ENCODE assay signal across 24 cellular contexts in the genomic region with DNA sequence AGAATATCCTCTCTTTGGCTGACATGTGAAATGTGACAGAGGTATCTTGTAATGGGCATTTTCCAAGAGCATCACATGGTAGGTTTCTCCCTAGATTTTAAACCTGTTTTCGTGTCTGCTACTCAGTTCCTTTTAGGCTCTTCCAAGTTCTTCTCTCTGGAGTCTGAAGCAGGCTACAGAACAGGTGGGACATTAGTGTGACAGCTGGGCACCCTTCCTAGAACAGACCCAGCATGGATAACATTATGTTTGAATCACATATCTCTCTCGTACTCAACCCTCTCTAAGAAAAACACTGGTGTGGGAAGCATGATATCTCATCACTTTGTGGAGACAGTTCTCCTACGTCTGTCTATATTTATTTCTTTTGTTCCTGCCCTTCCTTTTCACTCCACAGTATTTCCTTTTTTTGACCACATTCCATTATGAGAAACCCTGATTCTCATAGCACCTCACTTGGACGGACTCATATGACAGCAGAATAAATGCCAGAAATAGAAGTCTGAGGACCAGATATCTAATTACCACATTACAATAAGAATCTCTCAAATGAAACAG.
A peak's percentile ranks its signal among the peaks of the same experiment; 100 is the strongest.
DNase-seq lines count a peak whose midpoint lies in the region; ATAC-seq, FAIRE-seq and TF ChIP-seq lines count a peak whose summit lies in the region.
"Had no signal": no experiment of that assay in that cellular context is flagged by ENCODE, and none has a peak within 500 bp of the region (broad histone marks: within the 10 kb centered on the region; RNA-seq: fewer than 3 reads in every experiment).

No MANE protein-coding gene starts in this region.

- H2AFZ ChIP-seq in endothelial cell of umbilical vein (ENCODE audit: low read depth, low read length): no peak overlapping the region

- peak; percentile 45 for DNase-seq in NCI-H82 (lab: John Stamatoyannopoulos, UW)
- no peak for DNase-seq in NCI-H82 treated with DMSO at 0.1 percent for 48 hours (lab: John Stamatoyannopoulos, UW; ENCODE audit: unreplicated experiment)
- peak; percentile 89 for DNase-seq in NCI-H524 treated with DMSO at 0.1 percent for 48 hours (lab: John Stamatoyannopoulos, UW)
- peak; percentile 29 for DNase-seq in endothelial cell of umbilical vein (ENCODE audit: low read depth, low spot score)
- DNase-seq in activated CD4-positive, alpha-beta T cell treated with anti-CD3 and anti-CD28 coated beads, Interleukin-2, amount 50 U/mL, for 4 hours: no peak
- DNase-seq in Peyer's patch: no peak
- DNase-seq: activated CD4-positive, alpha-beta T cell treated with anti-CD3 and anti-CD28 coated beads, Interleukin-2, amount 10 ng/mL, durations not matched to agents 7 days and 5 days; activated naive CD4-positive, alpha-beta T cell treated with anti-CD3 and anti-CD28 coated beads, Interleukin-2, amount 50 U/mL, for 16 hours; BE2C; dermis blood vessel endothelial cell; DND-41; H7; NCI-H187 treated with DMSO at 0.1 percent for 48 hours; NCI-H510A treated with DMSO at 0.1 percent for 48 hours; SK-N-SH; small intestine; stimulated activated CD4-positive, alpha-beta T cell treated with anti-CD3 and anti-CD28 coated beads, Interleukin-2, amount 100 ng/mL, for 24 hours; T-helper 2 cell; uterus had no signal

- FAIRE-seq in endothelial cell of umbilical vein (lab: Jason Lieb, UNC): no peak
- FAIRE-seq: A549, small intestine had no signal

- H3K9me3 ChIP-seq in endothelial cell of umbilical vein (replicated peaks; ENCODE audit: control insufficient read depth, insufficient read depth, low read length) (no peaks in the 10 kb centered on the region), skeletal muscle tissue (ENCODE audit: control insufficient read depth in 3 of 3, low read length in 3 of 3) (no peaks in the 10 kb centered on the region), Peyer's patch (no peaks in the 10 kb centered on the region)
- H3K9me3 ChIP-seq: A549, BE2C, SK-N-SH, uterus had no signal

- ATAC-seq in HG03432 (IDR thresholded peaks at IDR 0.05; ENCODE audit: unreplicated experiment): no peak
- ATAC-seq: A549 had no signal

- intact Hi-C loops in endothelial cell of umbilical vein (cut with micrococcal nuclease): no loop called here

- TF ChIP-seq POLR2A in endothelial cell of umbilical vein (IDR thresholded peaks at IDR 0.05; ENCODE audit: low read depth, low read length) (no peak), Peyer's patch (IDR thresholded peaks at IDR 0.05) (no peak)

- H3K27ac ChIP-seq in endothelial cell of umbilical vein (ENCODE audit: insufficient read depth, low read depth, low read length) (no peak overlapping the region), skeletal muscle tissue (ENCODE audit: low read depth, low read length) (peak overlapping the region; percentile 44), Peyer's patch (no peak overlapping the region)
- H3K27ac ChIP-seq: A549, cardiac muscle cell, uterus had no signal

- H3K4me3 ChIP-seq in endothelial cell of umbilical vein (replicated peaks in 1 of 3; ENCODE audit: insufficient read depth in 1 of 3, low read depth in 1 of 3, low read length in 3 of 3) (no peak overlapping the region), skeletal muscle tissue (ENCODE audit: low read length in 3 of 3) (no peak overlapping the region), Peyer's patch (no peak overlapping the region)
- H3K4me3 ChIP-seq: A549, cardiac muscle cell, lung, uterus had no signal

- no peaks in the 10 kb centered on the region for H4K20me1 ChIP-seq in endothelial cell of umbilical vein (replicated peaks; ENCODE audit: control insufficient read depth, extremely low read depth, insufficient read depth, low read length)

- H3K9ac ChIP-seq in endothelial cell of umbilical vein (replicated peaks; ENCODE audit: extremely low read depth, insufficient read depth, low read length) (no peak overlapping the region), skeletal muscle tissue (ENCODE audit: low read depth in 1 of 3, low read length in 3 of 3) (peak overlapping the region in 1 of 3 donors; percentile 2)
- H3K9ac ChIP-seq: SK-N-SH had no signal

- BruUV-seq in endothelial cell of umbilical vein (replicated peaks; lab: Mats Ljungman, UMichigan): no TSS peak

- POLR2A ChIA-PET in endothelial cell of umbilical vein (lab: Charles Lee): no interaction called here

- no peaks in the 10 kb centered on the region for H3K27me3 ChIP-seq in endothelial cell of umbilical vein (ENCODE audit: control insufficient read depth in 2 of 2, insufficient read depth in 2 of 2, low read length in 2 of 2)
- H3K27me3 ChIP-seq in skeletal muscle tissue (ENCODE audit: control insufficient read depth in 3 of 3, insufficient read depth in 3 of 3, low read length in 3 of 3): no peaks in the 10 kb centered on the region
- H3K27me3 ChIP-seq in Peyer's patch: no peaks in the 10 kb centered on the region
- H3K27me3 ChIP-seq: BE2C, cardiac muscle cell, uterus had no signal

- H3K36me3 ChIP-seq in endothelial cell of umbilical vein (ENCODE audit: control insufficient read depth in 2 of 2, extremely low read depth in 1 of 2, insufficient read depth in 2 of 2, low read length in 2 of 2): no peaks in the 10 kb centered on the region
- no peaks in the 10 kb centered on the region for H3K36me3 ChIP-seq in skeletal muscle tissue (ENCODE audit: control insufficient read depth in 3 of 3, insufficient read depth in 3 of 3, low read length in 3 of 3)
- no peaks in the 10 kb centered on the region for H3K36me3 ChIP-seq in Peyer's patch
- H3K36me3 ChIP-seq: BE2C, cardiac muscle cell, uterus had no signal

- H3K9me1 ChIP-seq in endothelial cell of umbilical vein (replicated peaks; ENCODE audit: control insufficient read depth, extremely low read depth, insufficient read depth, low read length): no peaks in the 10 kb centered on the region

- no peak overlapping the region for H3K4me2 ChIP-seq in endothelial cell of umbilical vein (ENCODE audit: insufficient read depth, low read length)
- H3K4me2 ChIP-seq: A549, SK-N-SH had no signal

- CTCF ChIA-PET in endothelial cell of umbilical vein (lab: Charles Lee): no interaction called here

- dilution Hi-C loops in endothelial cell of umbilical vein (cut with MboI; ENCODE audit: extremely low pct_ligation_motif_present, low sequenced_read_pairs): no loop called here

- H3K4me1 ChIP-seq in endothelial cell of umbilical vein (ENCODE audit: control insufficient read depth, extremely low read depth, insufficient read depth, low read length) (no peaks in the 10 kb centered on the region), skeletal muscle tissue (ENCODE audit: control insufficient read depth in 3 of 3, insufficient read depth in 3 of 3, low read length in 3 of 3) (peaks cover 0 to 9% (median 6%) of the 10 kb centered on the region in 3 donors), Peyer's patch (no peaks in the 10 kb centered on the region)
- H3K4me1 ChIP-seq: A549, BE2C, uterus had no signal

- TF ChIP-seq CTCF in endothelial cell of umbilical vein (IDR thresholded peaks at IDR 0.05; ENCODE audit: extremely low read depth in 1 of 2, insufficient read depth in 1 of 2, low read depth in 1 of 2, low read length in 2 of 2) (no peak), Peyer's patch (IDR thresholded peaks at IDR 0.05) (no peak)

- H3K79me2 ChIP-seq in endothelial cell of umbilical vein (ENCODE audit: control insufficient read depth, insufficient read depth, low read length): no peaks in the 10 kb centered on the region

TF ChIP-seq in endothelial cell of umbilical vein, 7 proteins besides CTCF, POLR2A, EP300 and RAD21:
- no peak for TF ChIP-seq EZH2 (IDR thresholded peaks at IDR 0.05; ENCODE audit: borderline replicate concordance, low read depth, low read length, severe bottlenecking)
- TF ChIP-seq, protein P1, sequence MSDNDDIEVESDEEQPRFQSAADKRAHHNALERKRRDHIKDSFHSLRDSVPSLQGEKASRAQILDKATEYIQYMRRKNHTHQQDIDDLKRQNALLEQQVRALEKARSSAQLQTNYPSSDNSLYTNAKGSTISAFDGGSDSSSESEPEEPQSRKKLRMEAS (IDR thresholded peaks at IDR 0.05; ENCODE audit: insufficient read depth, insufficient read length): no peak
- no peak for TF ChIP-seq GATA2 (IDR thresholded peaks at IDR 0.05; ENCODE audit: insufficient read depth, insufficient read length, low read depth, low read length)
- no peak for TF ChIP-seq JUN (IDR thresholded peaks at IDR 0.05; ENCODE audit: borderline replicate concordance, insufficient read depth, insufficient read length, low read depth)
- no peak for TF ChIP-seq MYC (IDR thresholded peaks at IDR 0.05; ENCODE audit: low read depth, low read length)
- TF ChIP-seq POLR2AphosphoS5 (IDR thresholded peaks at IDR 0.05; ENCODE audit: insufficient read depth, low read depth, low read length): no peak

Comparison
In these comparisons a context has a peak if more than half of its experiments do, and no peak if none do; other contexts are left out.
1. DNase-seq: peak in NCI-H82 (single experiment), NCI-H524 treated with DMSO at 0.1 percent for 48 hours (single experiment) and endothelial cell of umbilical vein (single experiment); none in NCI-H82 treated with DMSO at 0.1 percent for 48 hours (single experiment), activated CD4-positive, alpha-beta T cell treated with anti-CD3 and anti-CD28 coated beads, Interleukin-2, amount 50 U/mL, for 4 hours (0 of 2) and Peyer's patch (0 of 3).